Comparison of ENCODE assay signal across 9 cellular contexts in genomic region chr15:64379216-64379960, GRCh38. TPM values are rescaled to one million over a fixed set of nuclear protein-coding genes. Genes with fewer than 3 reads are reported as not detected.
DNase-seq lines count a peak whose midpoint lies in the region; ATAC-seq and TF ChIP-seq lines count a peak whose summit lies in the region.
"Had no signal": no experiment of that assay in that cellular context is flagged by ENCODE, and none has a peak within 500 bp of the region (broad histone marks: within the 10 kb centered on the region; RNA-seq: fewer than 3 reads in every experiment).

No MANE protein-coding gene starts in this region.

- H3K36me3 ChIP-seq in DOHH2 (ENCODE audit: control insufficient read depth, low read length) (peaks cover 59% of the 10 kb centered on the region), Loucy (ENCODE audit: insufficient read depth, low read length) (peaks cover 16% of the 10 kb centered on the region; the same call in 1 of the 2 replicates)
- H3K36me3 ChIP-seq in naive thymus-derived CD4-positive, alpha-beta T cell (ENCODE audit: control insufficient read depth in 2 of 3, insufficient read depth in 3 of 3, low read length in 3 of 3): no peaks in the 10 kb centered on the region

- peaks cover 47% of the 10 kb centered on the region for H3K36me3 Mint-ChIP-seq in activated T-helper 17 cell treated with anti-CD3 and anti-CD28 coated beads, Interleukin-2, amount 50 U/mL, for 72 hours (ENCODE audit: low read depth)
- H3K36me3 Mint-ChIP-seq in naive thymus-derived CD4-positive, alpha-beta T cell: peaks cover 0 to 10% (median 0%) of the 10 kb centered on the region in 5 donors

- H3K27me3 ChIP-seq in DOHH2 (ENCODE audit: control insufficient read depth, low read length) (no peaks in the 10 kb centered on the region), Loucy (ENCODE audit: insufficient read depth, low read length, poor library complexity, severe bottlenecking) (no peaks in the 10 kb centered on the region)
- H3K27me3 ChIP-seq in naive thymus-derived CD4-positive, alpha-beta T cell (ENCODE audit: control insufficient read depth in 2 of 2, insufficient read depth in 2 of 2, low read length in 2 of 2): no peaks in the 10 kb centered on the region

- no peaks in the 10 kb centered on the region for H3K9me3 ChIP-seq in DOHH2 (ENCODE audit: control insufficient read depth, insufficient read depth, low read length)
- H3K9me3 ChIP-seq in Loucy (ENCODE audit: insufficient read depth, low read depth, low read length): no peaks in the 10 kb centered on the region
- no peaks in the 10 kb centered on the region for H3K9me3 ChIP-seq in naive thymus-derived CD4-positive, alpha-beta T cell (ENCODE audit: control insufficient read depth in 2 of 3, low read length in 3 of 3)

- H3K9me2 ChIP-seq in DOHH2 (replicated peaks; ENCODE audit: control insufficient read depth, low read length): no peaks in the 10 kb centered on the region
- H3K9me2 ChIP-seq in Loucy (replicated peaks; ENCODE audit: low read depth, low read length): no peaks in the 10 kb centered on the region

- TF ChIP-seq CTCF in DOHH2 (IDR thresholded peaks at IDR 0.05; ENCODE audit: low read depth, low read length, poor library complexity, severe bottlenecking) (no peak), Loucy (conservative IDR thresholded peaks at IDR 0.05; ENCODE audit: low read length) (no peak)

- H3K27ac ChIP-seq in DOHH2 (ENCODE audit: low read depth, low read length): no peak overlapping the region
- no peak overlapping the region for H3K27ac ChIP-seq in naive thymus-derived CD4-positive, alpha-beta T cell (ENCODE audit: low read depth, low read length)

- peak overlapping the region; percentile 74 for H3K27ac Mint-ChIP-seq in activated T-helper 17 cell treated with anti-CD3 and anti-CD28 coated beads, Interleukin-2, amount 50 U/mL, for 72 hours
- peak overlapping the region in 1 of 9 donors; percentile 68 for H3K27ac Mint-ChIP-seq in naive thymus-derived CD4-positive, alpha-beta T cell

- H3F3A ChIP-seq in DOHH2 (ENCODE audit: control insufficient read depth, insufficient read depth) (no peaks in the 10 kb centered on the region), Loucy (ENCODE audit: low read depth) (peaks cover 12% of the 10 kb centered on the region; the same call in 1 of the 2 replicates)

- intact Hi-C loops in naive thymus-derived CD4-positive, alpha-beta T cell (cut with micrococcal nuclease): no loop called here

- DNase-seq in naive thymus-derived CD4-positive, alpha-beta T cell: peak in 1 of 9 donors; percentile 8
- DNase-seq in NCI-H1436 (lab: John Stamatoyannopoulos, UW) (no peak), H4 (ENCODE audit: low spot score) (no peak), putamen (ENCODE audit: low spot score) (no peak)
- DNase-seq in stimulated activated CD4-positive, alpha-beta T cell treated with anti-CD3 and anti-CD28 coated beads, Interleukin-2, amount 100 ng/mL, for 48 hours: no peak
- DNase-seq: left ventricle myocardium superior had no signal

- POLR2A ChIA-PET in naive thymus-derived CD4-positive, alpha-beta T cell (lab: Charles Lee): interaction anchor here (0.6 to 0.7 kb wide), 3 partner anchors 8 to 432 kb away, joined by 3 to 5 read pairs (median 4); partner anchors contain the start of gene TRIP4

- H3K27me3 Mint-ChIP-seq in activated T-helper 17 cell treated with anti-CD3 and anti-CD28 coated beads, Interleukin-2, amount 50 U/mL, for 72 hours: no peaks in the 10 kb centered on the region
- H3K27me3 Mint-ChIP-seq in naive thymus-derived CD4-positive, alpha-beta T cell: no peaks in the 10 kb centered on the region

- no peak for ATAC-seq in activated T-helper 17 cell treated with anti-CD3 and anti-CD28 coated beads, Interleukin-2, amount 50 U/mL, for 72 hours (replicated peaks)
- ATAC-seq in naive thymus-derived CD4-positive, alpha-beta T cell: no peak
- ATAC-seq: left ventricle myocardium superior had no signal

- peaks cover 65% of the 10 kb centered on the region for H3K79me2 ChIP-seq in DOHH2 (ENCODE audit: control insufficient read depth, low read length)
- peaks cover 67% of the 10 kb centered on the region for H3K79me2 ChIP-seq in Loucy (ENCODE audit: insufficient read depth, low read length)

- H3K4me1 ChIP-seq in DOHH2 (ENCODE audit: control insufficient read depth, low read length): peaks cover 27% of the 10 kb centered on the region
- peaks cover 35% of the 10 kb centered on the region for H3K4me1 ChIP-seq in Loucy (ENCODE audit: insufficient read depth, low read length, poor library complexity, severe bottlenecking)
- H3K4me1 ChIP-seq in naive thymus-derived CD4-positive, alpha-beta T cell (ENCODE audit: control insufficient read depth in 2 of 2, insufficient read depth in 2 of 2, low read length in 2 of 2): peaks cover 0 to 4% of the 10 kb centered on the region in 2 donors

- H3K9me3 Mint-ChIP-seq in activated T-helper 17 cell treated with anti-CD3 and anti-CD28 coated beads, Interleukin-2, amount 50 U/mL, for 72 hours: no peaks in the 10 kb centered on the region
- no peaks in the 10 kb centered on the region for H3K9me3 Mint-ChIP-seq in naive thymus-derived CD4-positive, alpha-beta T cell

- H3K4me1 Mint-ChIP-seq in activated T-helper 17 cell treated with anti-CD3 and anti-CD28 coated beads, Interleukin-2, amount 50 U/mL, for 72 hours: no peaks in the 10 kb centered on the region
- H3K4me1 Mint-ChIP-seq in naive thymus-derived CD4-positive, alpha-beta T cell: peaks cover 0 to 40% (median 9%) of the 10 kb centered on the region in 7 donors

- H2AFZ ChIP-seq in Loucy (ENCODE audit: low read length): no peak overlapping the region

- 0 out of 2 replicates have a peak, but pooled peaks cover 4% of the 10 kb centered on the region for H4K20me1 ChIP-seq in DOHH2 (ENCODE audit: control insufficient read depth, insufficient read depth, low read depth, low read length)
- H4K20me1 ChIP-seq in Loucy (ENCODE audit: insufficient read depth, low read length, poor library complexity, severe bottlenecking): peaks cover 21% of the 10 kb centered on the region

- peak overlapping the region; percentile 92 for H3K9ac ChIP-seq in Loucy (ENCODE audit: low read depth, low read length, poor library complexity, severe bottlenecking)

- CTCF ChIA-PET in naive thymus-derived CD4-positive, alpha-beta T cell (lab: Charles Lee): no interaction called here

- peak overlapping the region; percentile 85 for H3K4me3 Mint-ChIP-seq in activated T-helper 17 cell treated with anti-CD3 and anti-CD28 coated beads, Interleukin-2, amount 50 U/mL, for 72 hours
- peak overlapping the region in 7 of 10 donors; percentile 3 to 92 (median 58) for H3K4me3 Mint-ChIP-seq in naive thymus-derived CD4-positive, alpha-beta T cell

- H3K4me2 ChIP-seq in DOHH2 (ENCODE audit: low read length): peak overlapping the region; percentile 89
- peak overlapping the region; percentile 76 for H3K4me2 ChIP-seq in Loucy (ENCODE audit: low read depth, low read length, poor library complexity, severe bottlenecking)

- H3K4me3 ChIP-seq in DOHH2 (ENCODE audit: low read length): peak overlapping the region; percentile 98
- H3K4me3 ChIP-seq in Loucy (ENCODE audit: low read length, poor library complexity, severe bottlenecking): peak overlapping the region; percentile 82
- no peak overlapping the region for H3K4me3 ChIP-seq in naive thymus-derived CD4-positive, alpha-beta T cell (ENCODE audit: low read length)

RNA-seq across cellular contexts. Expression of gene PCLAF, which starts 1.9 kb away (rescaled TPM):
- total RNA-seq in activated T-helper 17 cell treated with anti-CD3 and anti-CD28 coated beads, Interleukin-2, amount 50 U/mL, for 72 hours: 100 to 1,000 TPM in 1 of 2 donors, 10 to 100 TPM in 1; 61.5 to 101 TPM
- total RNA-seq in naive thymus-derived CD4-positive, alpha-beta T cell: 10 to 100 TPM in 1 of 5 experiments, 1 to 10 TPM in 3, under 1 TPM in 1; 0.85 to 58.7 (median 1.2) TPM
- not detected for polyA plus RNA-seq in naive thymus-derived CD4-positive, alpha-beta T cell
- total RNA-seq in H4 (2014; rRNA removed; shearing (Covaris generic)): 158 and 274 TPM in 2 replicates

RNA-seq across cellular contexts. Expression of gene TRIP4, which starts 8.2 kb away (rescaled TPM):
- 10 to 100 TPM; 26.6 to 26.7 TPM for total RNA-seq in activated T-helper 17 cell treated with anti-CD3 and anti-CD28 coated beads, Interleukin-2, amount 50 U/mL, for 72 hours
- 10 to 100 TPM; 16.5 to 29.3 (median 25.4) TPM for total RNA-seq in naive thymus-derived CD4-positive, alpha-beta T cell
- 10 to 100 TPM; 31.4 to 31.5 TPM for polyA plus RNA-seq in naive thymus-derived CD4-positive, alpha-beta T cell
- total RNA-seq in H4 (2014; rRNA removed; shearing (Covaris generic)): 4.8 and 6.1 TPM in 2 replicates

RNA-seq across cellular contexts. Expression of gene CSNK1G1, which starts 23.4 kb away (rescaled TPM):
- total RNA-seq in activated T-helper 17 cell treated with anti-CD3 and anti-CD28 coated beads, Interleukin-2, amount 50 U/mL, for 72 hours: 10 to 100 TPM; 34.5 to 38.0 TPM
- total RNA-seq in naive thymus-derived CD4-positive, alpha-beta T cell: 10 to 100 TPM; 19.7 to 31.4 (median 26.5) TPM
- 10 to 100 TPM; 18.2 to 19.4 TPM for polyA plus RNA-seq in naive thymus-derived CD4-positive, alpha-beta T cell
- total RNA-seq in H4 (2014; rRNA removed; shearing (Covaris generic)): 14.6 and 15.5 TPM in 2 replicates
